In the genomic region with DNA sequence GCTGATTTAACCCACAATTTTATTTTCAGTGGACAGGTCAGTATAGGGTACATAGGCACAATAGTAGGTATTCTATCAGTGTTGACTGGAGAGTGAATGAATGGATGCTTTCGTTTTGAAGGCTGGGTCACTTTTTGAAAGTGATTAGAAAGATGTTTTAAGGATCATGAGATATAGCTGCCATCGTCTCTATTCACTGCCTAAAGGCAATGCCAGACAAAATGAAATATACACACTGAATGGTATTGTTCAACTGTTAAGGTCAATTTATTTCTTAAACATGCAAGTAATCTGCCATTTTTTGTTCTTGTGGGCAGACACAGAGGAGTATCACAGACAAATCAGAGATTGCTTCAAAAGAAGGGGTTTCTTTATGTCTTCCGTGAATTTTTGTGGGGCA, we compare ENCODE assay signal across 6 cellular contexts.
"Had no signal": no experiment of that assay in that cellular context is flagged by ENCODE, and none has a peak within 500 bp of the region (broad histone marks: within the 10 kb centered on the region; RNA-seq: fewer than 3 reads in every experiment).

No MANE protein-coding gene starts in this region.

- H3K4me2 ChIP-seq: KMS-11 had no signal

- H3K9ac ChIP-seq: KMS-11 had no signal

- H3K27ac ChIP-seq: HL-60, KMS-11 had no signal

- DNase-seq: IMR-90, KBM-7, KG1 had no signal

- H3K4me3 ChIP-seq: K562 had no signal
